13 cellular contexts compared by ENCODE assay signal in the genomic region with DNA sequence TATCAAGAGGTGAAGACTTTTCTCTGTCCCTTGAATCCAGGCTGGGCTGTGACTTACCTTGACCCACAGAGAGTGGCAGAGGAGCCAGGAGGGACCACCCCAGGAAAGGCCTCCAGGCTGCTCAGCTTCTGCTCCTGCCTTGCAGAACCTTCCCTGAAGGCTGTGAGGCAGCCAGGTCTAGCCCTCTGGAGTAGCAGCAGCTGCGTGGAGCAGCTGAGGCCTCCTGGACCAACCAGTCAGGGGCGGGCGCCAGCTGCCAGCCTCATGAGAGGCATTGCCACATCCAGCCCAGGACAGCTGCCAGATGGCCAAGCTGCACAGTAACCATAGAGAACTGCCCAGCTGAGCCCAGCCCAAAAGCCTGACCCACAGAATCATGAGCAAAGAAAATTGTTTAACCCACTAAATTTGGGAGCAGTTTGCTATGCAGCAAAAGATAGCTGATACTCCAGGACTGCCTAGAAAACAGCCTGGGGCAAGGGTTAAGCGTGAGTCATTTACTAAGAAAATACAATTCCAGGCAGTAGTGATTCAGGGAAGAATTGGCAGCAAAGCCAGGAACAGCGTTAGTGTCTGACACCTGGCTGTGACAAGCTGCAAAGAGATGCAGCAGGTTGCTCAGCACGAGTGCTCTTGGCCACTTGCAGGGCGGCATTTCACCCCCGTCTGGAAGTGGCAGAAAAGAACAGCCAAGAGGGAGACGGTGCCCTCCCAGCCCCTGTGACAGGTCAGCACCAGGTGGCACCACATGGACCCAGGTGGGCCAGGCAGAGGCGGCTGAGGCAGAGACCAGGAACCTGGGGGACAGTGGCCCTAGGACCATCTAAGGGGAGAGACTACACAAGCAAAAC. TPM values are rescaled to one million over a fixed set of nuclear protein-coding genes. Genes with fewer than 3 reads are reported as not detected.
A peak's percentile ranks its signal among the peaks of the same experiment; 100 is the strongest.
DNase-seq lines count a peak whose midpoint lies in the region; ATAC-seq and TF ChIP-seq lines count a peak whose summit lies in the region.
"Had no signal": no experiment of that assay in that cellular context is flagged by ENCODE, and none has a peak within 500 bp of the region (broad histone marks: within the 10 kb centered on the region; RNA-seq: fewer than 3 reads in every experiment).

No MANE protein-coding gene starts in this region.

- RAD21 ChIA-PET in HCT116 (lab: Charles Lee; ENCODE audit: low non-redundant PET in 1 of 2, low total read pairs in 2 of 2, uncharacterized antibody in 2 of 2, unreplicated experiment in 2 of 2): interaction anchor here in 1 of 2 experiments (0.6 kb wide), 1 partner anchor 29 kb away, joined by 3 read pairs; no protein-coding TSS in a partner anchor

- DNase-seq in A172 (ENCODE audit: low spot score) (peak; percentile 89), HCT116 (ENCODE audit: low read depth, low spot score) (no peak), hepatocyte (ENCODE audit: low spot score) (peak; percentile 49), psoas muscle (no peak)
- DNase-seq in stimulated activated naive CD8-positive, alpha-beta T cell treated with anti-CD3 and anti-CD28 coated beads, Interleukin-15, Interleukin-2, amounts not matched to agents 100 U/mL and 50 U/mL, for 24 hours: no peak
- no peak for DNase-seq in T-helper 2 cell treated with Interferon-gamma antibody and Interleukin-4, amounts not matched to agents 5 μg/mL and 100 μg/mL, for 36 hours (ENCODE audit: low spot score)
- DNase-seq: activated T-cell treated with anti-CD3 and anti-CD28 coated beads, Interleukin-2, amount 50 U/mL, for 72 hours; CD4-positive, CD25-positive, alpha-beta regulatory T cell; esophagus squamous epithelium had no signal

- H3K27me3 ChIP-seq in HCT116 (ENCODE audit: insufficient read depth, low read length) (no peaks in the 10 kb centered on the region), hepatocyte (peaks cover 3% of the 10 kb centered on the region), psoas muscle (ENCODE audit: insufficient read depth in 3 of 3, low read length in 2 of 3) (peaks cover 0 to 11% (median 4%) of the 10 kb centered on the region in 3 donors)
- H3K27me3 ChIP-seq: pancreas, SJSA1 had no signal

- H4K20me1 ChIP-seq in HCT116 (ENCODE audit: insufficient read depth): no peaks in the 10 kb centered on the region
- H4K20me1 ChIP-seq in hepatocyte (ENCODE audit: insufficient read depth, poor library complexity, severe bottlenecking): no peaks in the 10 kb centered on the region

- no peak overlapping the region for H2AFZ ChIP-seq in HCT116 (ENCODE audit: low read depth, low read length, poor library complexity, severe bottlenecking)
- H2AFZ ChIP-seq in hepatocyte: no peak overlapping the region

- 50% methylated on average over 10 of the region's 10 CpGs for WGBS in hepatocyte (ENCODE audit: low lambda C conversion rate, missing lambda C conversion rate)
- 20 to 26% (median 22%) methylated on average over 10 of the region's 10 CpGs for WGBS in psoas muscle, 3 donors

- no peak for TF ChIP-seq POLR2A in HCT116 (IDR thresholded peaks at IDR 0.05; ENCODE audit: borderline replicate concordance, extremely low read depth, insufficient read depth, insufficient read length)

- no peaks in the 10 kb centered on the region for H3K4me1 Mint-ChIP-seq in T-helper 2 cell treated with Interferon-gamma antibody and Interleukin-4, amounts not matched to agents 5 μg/mL and 100 μg/mL, for 36 hours (ENCODE audit: low read depth)

- 0 out of 2 replicates have a peak overlapping the region, but pooled peaks have one; percentile 14 for H3K4me2 ChIP-seq in HCT116 (ENCODE audit: low read length)
- no peak overlapping the region for H3K4me2 ChIP-seq in hepatocyte

- TF ChIP-seq RAD21 in HCT116 (IDR thresholded peaks at IDR 0.05; ENCODE audit: low read depth): 0 out of 2 replicates have a peak, but pooled peaks have one; percentile 23

- H3K4me3 ChIP-seq in HCT116 (replicated peaks in 1 of 2; ENCODE audit: low read depth in 1 of 2, low read length in 2 of 2) (no peak overlapping the region), hepatocyte (no peak overlapping the region), psoas muscle (no peak overlapping the region)
- H3K4me3 ChIP-seq: esophagus squamous epithelium, pancreas, SJSA1 had no signal

- intact Hi-C loops in HCT116 (cut with micrococcal nuclease) (no loop called here), psoas muscle (cut with DNase I) (no loop called here)

- H3K36me3 ChIP-seq in HCT116 (ENCODE audit: control insufficient read depth in 1 of 2, insufficient read depth in 2 of 2, low read length in 2 of 2) (no peaks in the 10 kb centered on the region), hepatocyte (replicated peaks; ENCODE audit: insufficient read depth, low read depth) (no peaks in the 10 kb centered on the region), psoas muscle (ENCODE audit: insufficient read depth in 1 of 2, low read depth in 1 of 2) (no peaks in the 10 kb centered on the region)
- H3K36me3 ChIP-seq: esophagus squamous epithelium, pancreas, SJSA1 had no signal

- H3K9ac ChIP-seq in HCT116 (ENCODE audit: low read length): no peak overlapping the region

- H3K9me2 ChIP-seq in HCT116 (ENCODE audit: insufficient read depth) (no peaks in the 10 kb centered on the region), hepatocyte (replicated peaks; ENCODE audit: insufficient read depth) (no peaks in the 10 kb centered on the region)

- no peaks in the 10 kb centered on the region for H3K9me3 ChIP-seq in HCT116 (ENCODE audit: control insufficient read depth in 1 of 2, insufficient read depth in 1 of 2, low read depth in 1 of 2, low read length in 2 of 2)
- no peaks in the 10 kb centered on the region for H3K9me3 ChIP-seq in hepatocyte (ENCODE audit: low read depth)
- H3K9me3 ChIP-seq in psoas muscle: no peaks in the 10 kb centered on the region
- H3K9me3 ChIP-seq: esophagus squamous epithelium, pancreas, SJSA1 had no signal

- peaks cover 9% of the 10 kb centered on the region in 2 experiments; a peak in 3 of 4 replicates for H3K4me1 ChIP-seq in HCT116 (ENCODE audit: control insufficient read depth in 1 of 2, insufficient read depth in 2 of 2, low read length in 2 of 2)
- H3K4me1 ChIP-seq in hepatocyte (ENCODE audit: insufficient read depth): no peaks in the 10 kb centered on the region
- H3K4me1 ChIP-seq in psoas muscle: no peaks in the 10 kb centered on the region
- H3K4me1 ChIP-seq: pancreas, SJSA1 had no signal

- POLR2A ChIA-PET in HCT116 (lab: Charles Lee): no interaction called here

- no TSS peak for BruUV-seq in HCT116 (replicated peaks; lab: Mats Ljungman, UMichigan)

- no peaks in the 10 kb centered on the region for H3K36me3 Mint-ChIP-seq in T-helper 2 cell treated with Interferon-gamma antibody and Interleukin-4, amounts not matched to agents 5 μg/mL and 100 μg/mL, for 36 hours (ENCODE audit: low read depth)
- H3K36me3 Mint-ChIP-seq: CD4-positive, CD25-positive, alpha-beta regulatory T cell had no signal

- TF ChIP-seq CTCF in HCT116 (IDR thresholded peaks at IDR 0.05 in 2 of 3, conservative IDR thresholded peaks at IDR 0.05 in 1 of 3; ENCODE audit: borderline replicate concordance in 1 of 3, insufficient read depth in 1 of 3, low read depth in 2 of 3, low read length in 2 of 3) (no peak), hepatocyte (IDR thresholded peaks at IDR 0.05; ENCODE audit: poor library complexity) (no peak), psoas muscle (IDR thresholded peaks at IDR 0.05) (no peak)

- H3K27me3 Mint-ChIP-seq in T-helper 2 cell treated with Interferon-gamma antibody and Interleukin-4, amounts not matched to agents 5 μg/mL and 100 μg/mL, for 36 hours (ENCODE audit: low read depth): peaks cover 3% of the 10 kb centered on the region

- no peak overlapping the region for H3K27ac Mint-ChIP-seq in T-helper 2 cell treated with Interferon-gamma antibody and Interleukin-4, amounts not matched to agents 5 μg/mL and 100 μg/mL, for 36 hours
- H3K27ac Mint-ChIP-seq: activated T-cell treated with anti-CD3 and anti-CD28 coated beads, Interleukin-2, amount 50 U/mL, for 72 hours; CD4-positive, CD25-positive, alpha-beta regulatory T cell had no signal

- CTCF ChIA-PET in HCT116 (lab: Charles Lee): no interaction called here

- H3K79me2 ChIP-seq in HCT116 (ENCODE audit: insufficient read depth, low read length) (no peaks in the 10 kb centered on the region), hepatocyte (no peaks in the 10 kb centered on the region)

- H3K27ac ChIP-seq in HCT116 (ENCODE audit: low read depth, low read length): no peak overlapping the region; the same call in 1 of the 2 replicates
- H3K27ac ChIP-seq in hepatocyte: no peak overlapping the region
- H3K27ac ChIP-seq in psoas muscle: no peak overlapping the region
- H3K27ac ChIP-seq: pancreas, SJSA1 had no signal

- ATAC-seq in HCT116 (peak; percentile 71), SK-N-SH treated with all-trans-retinoic acid at 6 μM for 48 hours (peak; percentile 54), psoas muscle (no peak), GM19328 (IDR thresholded peaks at IDR 0.05; ENCODE audit: unreplicated experiment) (no peak)
- ATAC-seq in stimulated activated naive CD8-positive, alpha-beta T cell treated with anti-CD3 and anti-CD28 coated beads, Interleukin-15, Interleukin-2, amounts not matched to agents 100 U/mL and 50 U/mL, for 24 hours: no peak
- ATAC-seq: activated T-cell treated with anti-CD3 and anti-CD28 coated beads, Interleukin-2, amount 50 U/mL, for 72 hours had no signal

- no peak overlapping the region for H3K4me3 Mint-ChIP-seq in T-helper 2 cell treated with Interferon-gamma antibody and Interleukin-4, amounts not matched to agents 5 μg/mL and 100 μg/mL, for 36 hours
- H3K4me3 Mint-ChIP-seq: activated T-cell treated with anti-CD3 and anti-CD28 coated beads, Interleukin-2, amount 50 U/mL, for 72 hours; CD4-positive, CD25-positive, alpha-beta regulatory T cell had no signal

- H3K9me3 Mint-ChIP-seq in T-helper 2 cell treated with Interferon-gamma antibody and Interleukin-4, amounts not matched to agents 5 μg/mL and 100 μg/mL, for 36 hours: peaks cover 5% of the 10 kb centered on the region

TF ChIP-seq in HCT116, 20 proteins besides CTCF, POLR2A, EP300 and RAD21 (continues in another document):
- TF ChIP-seq CBX3 (IDR thresholded peaks at IDR 0.05; ENCODE audit: low read depth) (no peak), ELF1 (IDR thresholded peaks at IDR 0.05; ENCODE audit: borderline replicate concordance, low read depth) (no peak)

RNA-seq across cellular contexts. Expression of a gene that starts 14.7 kb away (rescaled TPM):
- not detected in 2 replicates for total RNA-seq in A172 (2014; rRNA removed; shearing (Covaris generic))
- not detected for total RNA-seq in HCT116 (2021; ENCODE audit: unreplicated experiment)
- polyA plus RNA-seq in HCT116 (2012): 0.02 and 0.03 TPM in 2 replicates
- 17.3 and 29.5 TPM in 2 replicates for total RNA-seq in hepatocyte
- polyA plus RNA-seq in hepatocyte: 24.1 and 26.1 TPM in 2 replicates
- under 1 TPM in 3 of 4 donors, not detected in 1; 0.30 to 0.39 (median 0.32) TPM for total RNA-seq in psoas muscle
- polyA plus RNA-seq in psoas muscle: under 1 TPM; 0.03 to 0.48 (median 0.09) TPM
- total RNA-seq: SJSA1 had no signal

RNA-seq across cellular contexts. Expression of a gene that starts 34.5 kb away (rescaled TPM):
- total RNA-seq in A172 (2014; rRNA removed; shearing (Covaris generic)): not detected in 2 replicates
- total RNA-seq in HCT116 (2021; ENCODE audit: unreplicated experiment): not detected
- polyA plus RNA-seq in HCT116 (2012): not detected in 2 replicates
- total RNA-seq in hepatocyte: not detected in 2 replicates
- not detected in 2 replicates for polyA plus RNA-seq in hepatocyte
- total RNA-seq in psoas muscle: not detected
- not detected for polyA plus RNA-seq in psoas muscle
- total RNA-seq: activated T-cell treated with anti-CD3 and anti-CD28 coated beads, Interleukin-2, amount 50 U/mL, for 72 hours; CD4-positive, CD25-positive, alpha-beta regulatory T cell; SJSA1 had no signal
- polyA plus RNA-seq: CD4-positive, CD25-positive, alpha-beta regulatory T cell had no signal

Comparison
In these comparisons a context has a peak if more than half of its experiments do, and no peak if none do; other contexts are left out.
1. DNase-seq: peak in A172 (single experiment) and hepatocyte (single experiment); none in HCT116 (single experiment), psoas muscle (0 of 2), stimulated activated naive CD8-positive, alpha-beta T cell treated with anti-CD3 and anti-CD28 coated beads, Interleukin-15, Interleukin-2, amounts not matched to agents 100 U/mL and 50 U/mL, for 24 hours (single experiment) and T-helper 2 cell treated with Interferon-gamma antibody and Interleukin-4, amounts not matched to agents 5 μg/mL and 100 μg/mL, for 36 hours (single experiment).
2. ATAC-seq: peak in HCT116 (single experiment) and SK-N-SH treated with all-trans-retinoic acid at 6 μM for 48 hours (single experiment); none in psoas muscle (0 of 4), stimulated activated naive CD8-positive, alpha-beta T cell treated with anti-CD3 and anti-CD28 coated beads, Interleukin-15, Interleukin-2, amounts not matched to agents 100 U/mL and 50 U/mL, for 24 hours (single experiment) and GM19328 (single experiment).
3. RNA of a gene that starts 14.7 kb away (total RNA-seq): 17.3 to 29.5 TPM in hepatocyte; 0.30 to 0.39 TPM in psoas muscle, not detected in A172 and not detected in HCT116 (single experiment); every median in the first group is over 10 times any median in the second.